ENCODE assay signal across 17 cellular contexts in genomic region chr15:35254052-35254451, GRCh38.
DNase-seq lines count a peak whose midpoint lies in the region; ATAC-seq and TF ChIP-seq lines count a peak whose summit lies in the region.
"Had no signal": no experiment of that assay in that cellular context is flagged by ENCODE, and none has a peak within 500 bp of the region (broad histone marks: within the 10 kb centered on the region; RNA-seq: fewer than 3 reads in every experiment).

No MANE protein-coding gene starts in this region.

- H3K4me3 ChIP-seq in GM23338 = peak overlapping the region; percentile 1
- peak overlapping the region; percentile 24 for H3K4me3 ChIP-seq in HUES64 (ENCODE audit: low read length)
- H3K4me3 ChIP-seq in endodermal cell (ENCODE audit: low read length) = no peak overlapping the region

- H3K4me2 ChIP-seq in GM23338 = peak overlapping the region; percentile 37

- no peaks in the 10 kb centered on the region for H3K9me3 ChIP-seq in HUES64 (ENCODE audit: insufficient read depth, low read depth, low read length)
- H3K9me3 ChIP-seq in endodermal cell (ENCODE audit: control insufficient read depth, low read length) = no peaks in the 10 kb centered on the region

- ATAC-seq in GM23338 (peak; percentile 45), HG02610 (IDR thresholded peaks at IDR 0.05; ENCODE audit: unreplicated experiment) (no peak), GM21528 (IDR thresholded peaks at IDR 0.05; ENCODE audit: low FRiP score, unreplicated experiment) (no peak)
- ATAC-seq in naive thymus-derived CD8-positive, alpha-beta T cell = no peak
- ATAC-seq: CD8-positive, alpha-beta T cell had no signal

- POLR2A ChIA-PET in naive thymus-derived CD8-positive, alpha-beta T cell (lab: Charles Lee) = no interaction called here

- no peaks in the 10 kb centered on the region for H4K20me1 ChIP-seq in GM23338 (replicated peaks; ENCODE audit: insufficient read depth)

- H3K4me1 Mint-ChIP-seq in GM23338 (peaks cover 51% of the 10 kb centered on the region), endodermal cell (peaks cover 37% of the 10 kb centered on the region)
- H3K4me1 Mint-ChIP-seq in naive thymus-derived CD8-positive, alpha-beta T cell = peaks cover 0 to 4% (median 0%) of the 10 kb centered on the region in 4 donors
- H3K4me1 Mint-ChIP-seq: CD14-positive monocyte had no signal

- H3K79me2 ChIP-seq in GM23338 (replicated peaks; ENCODE audit: insufficient read depth) = no peaks in the 10 kb centered on the region

- H3K27me3 ChIP-seq in GM23338 (ENCODE audit: insufficient read depth) (no peaks in the 10 kb centered on the region), HUES64 (ENCODE audit: insufficient read depth, low read length) (no peaks in the 10 kb centered on the region), endodermal cell (ENCODE audit: control insufficient read depth, insufficient read depth, low read length, poor library complexity, severe bottlenecking) (no peaks in the 10 kb centered on the region)

- peak overlapping the region; percentile 89 for H3K27ac ChIP-seq in GM23338 (ENCODE audit: low read depth)
- H3K27ac ChIP-seq in HUES64 (ENCODE audit: low read depth, low read length) = peak overlapping the region; percentile 58
- no peak overlapping the region for H3K27ac ChIP-seq in endodermal cell (ENCODE audit: low read depth, low read length)

- TF ChIP-seq CTCF in GM23338 (conservative IDR thresholded peaks at IDR 0.05; ENCODE audit: low read depth in 2 of 2) = no peak
- TF ChIP-seq CTCF in endodermal cell (conservative IDR thresholded peaks at IDR 0.05) = no peak

- H2AFZ ChIP-seq in GM23338 = no peak overlapping the region

- H3K27ac Mint-ChIP-seq in GM23338 (no peak overlapping the region; the same call in 1 of the 2 replicates), endodermal cell (no peak overlapping the region)
- no peak overlapping the region for H3K27ac Mint-ChIP-seq in naive thymus-derived CD8-positive, alpha-beta T cell
- H3K27ac Mint-ChIP-seq: CD14-positive monocyte; CD8-positive, alpha-beta T cell had no signal

- H3F3A ChIP-seq in GM23338 (replicated peaks; ENCODE audit: low read depth) = no peaks in the 10 kb centered on the region

- peak overlapping the region; percentile 28; the same call in 1 of the 2 replicates for H3K9ac ChIP-seq in HUES64 (ENCODE audit: low read depth, low read length)
- no peak overlapping the region for H3K9ac ChIP-seq in endodermal cell (ENCODE audit: extremely low read depth, low read length, poor library complexity, severe bottlenecking)

- no peaks in the 10 kb centered on the region for H3K36me3 Mint-ChIP-seq in GM23338 (ENCODE audit: low read depth)
- H3K36me3 Mint-ChIP-seq in endodermal cell (ENCODE audit: low read depth) = no peaks in the 10 kb centered on the region
- H3K36me3 Mint-ChIP-seq in naive thymus-derived CD8-positive, alpha-beta T cell = no peaks in the 10 kb centered on the region
- H3K36me3 Mint-ChIP-seq: CD14-positive monocyte; CD8-positive, alpha-beta T cell had no signal

- H3K9me2 ChIP-seq in GM23338 (ENCODE audit: insufficient read depth) = no peaks in the 10 kb centered on the region

- DNase-seq in GM23338 (ENCODE audit: low spot score) = peak; percentile 16
- no peak for DNase-seq in endodermal cell
- no peak for DNase-seq in naive thymus-derived CD8-positive, alpha-beta T cell
- no peak for DNase-seq in activated CD4-positive, alpha-beta T cell treated with anti-CD3 and anti-CD28 coated beads, Interleukin-2, amount 50 U/mL, for 1 hour
- DNase-seq: CD8-positive, alpha-beta T cell; COR-L47; DMS153; DMS79 treated with DMSO at 0.1 percent for 48 hours; EL; GDM1; H7; IMR-90; KBM-7 had no signal

- H3K9me3 Mint-ChIP-seq in GM23338 = no peaks in the 10 kb centered on the region
- no peaks in the 10 kb centered on the region for H3K9me3 Mint-ChIP-seq in endodermal cell
- H3K9me3 Mint-ChIP-seq in naive thymus-derived CD8-positive, alpha-beta T cell = peaks cover 0 to 2% (median 0%) of the 10 kb centered on the region in 9 donors
- H3K9me3 Mint-ChIP-seq: CD8-positive, alpha-beta T cell had no signal

- no peaks in the 10 kb centered on the region for H3K36me3 ChIP-seq in GM23338 (ENCODE audit: insufficient read depth)
- no peaks in the 10 kb centered on the region for H3K36me3 ChIP-seq in HUES64 (ENCODE audit: insufficient read depth, low read length)
- H3K36me3 ChIP-seq in endodermal cell (ENCODE audit: control insufficient read depth, insufficient read depth, low read length) = no peaks in the 10 kb centered on the region

- H3K4me1 ChIP-seq in GM23338 (ENCODE audit: insufficient read depth) (peaks cover 28% of the 10 kb centered on the region), HUES64 (ENCODE audit: insufficient read depth, low read length) (peaks cover 40% of the 10 kb centered on the region), endodermal cell (ENCODE audit: control insufficient read depth, insufficient read depth, low read length) (peaks cover 5% of the 10 kb centered on the region)

- H3K4me3 Mint-ChIP-seq in GM23338 = peak overlapping the region; percentile 49; the same call in 2 of the 3 replicates
- H3K4me3 Mint-ChIP-seq in endodermal cell = peak overlapping the region; percentile 19
- H3K4me3 Mint-ChIP-seq in naive thymus-derived CD8-positive, alpha-beta T cell = no peak overlapping the region
- H3K4me3 Mint-ChIP-seq: CD14-positive monocyte; CD8-positive, alpha-beta T cell had no signal

- H3K27me3 Mint-ChIP-seq in GM23338 (ENCODE audit: insufficient read depth, low read depth, poor library complexity) = peaks cover 2% of the 10 kb centered on the region
- no peaks in the 10 kb centered on the region for H3K27me3 Mint-ChIP-seq in endodermal cell (ENCODE audit: insufficient read depth)
- peaks cover 0 to 4% (median 0%) of the 10 kb centered on the region in 5 donors for H3K27me3 Mint-ChIP-seq in naive thymus-derived CD8-positive, alpha-beta T cell

- WGBS in HUES64 = 0% methylated on average over 1 of the region's 1 CpG
- 13 to 30% methylated on average over 1 of the region's 1 CpG for WGBS in endodermal cell (ENCODE audit: insufficient coverage in 1 of 2, insufficient read length in 1 of 2), 2 experiments

TF ChIP-seq in GM23338, 12 proteins besides CTCF, POLR2A, EP300 and RAD21:
- TF ChIP-seq POLR2AphosphoS5 (IDR thresholded peaks at IDR 0.05; ENCODE audit: low read depth) (no peak), NANOG (IDR thresholded peaks at IDR 0.05; ENCODE audit: borderline replicate concordance) (peak; percentile 93)

Comparison
In these comparisons a context has a peak if more than half of its experiments do, and no peak if none do; other contexts are left out.
1. H3K4me3 Mint-ChIP-seq: peak in GM23338 (single experiment) and endodermal cell (single experiment); none in naive thymus-derived CD8-positive, alpha-beta T cell (0 of 10).